Comparison of ENCODE assay signal across 29 cellular contexts in genomic region chr11:16722945-16723344, GRCh38.
"Had no signal": no experiment of that assay in that cellular context is flagged by ENCODE, and none has a peak within 500 bp of the region (broad histone marks: within the 10 kb centered on the region; RNA-seq: fewer than 3 reads in every experiment).

No MANE protein-coding gene starts in this region.

- H3K9me3 ChIP-seq: colonic mucosa, esophagus muscularis mucosa, esophagus squamous epithelium, gastrocnemius medialis, gastroesophageal sphincter, heart left ventricle, heart right ventricle had no signal

- FAIRE-seq: colon, endometrium, endothelial cell of umbilical vein, frontal cortex had no signal

- H3K9me3 Mint-ChIP-seq: dendritic cell treated with granulocyte-macrophage colony-stimulating factor and Interleukin-4, amounts not matched to agents 40 ng/mL and 50 ng/mL, for 4 days; effector memory CD8-positive, alpha-beta T cell; endodermal cell had no signal

- H3K4me3 ChIP-seq: colonic mucosa, coronary artery, dorsolateral prefrontal cortex, esophagus muscularis mucosa, esophagus squamous epithelium, gastrocnemius medialis, gastroesophageal sphincter, heart left ventricle, heart right ventricle had no signal

- H3K27ac Mint-ChIP-seq: dendritic cell treated with granulocyte-macrophage colony-stimulating factor and Interleukin-4, amounts not matched to agents 40 ng/mL and 50 ng/mL, for 4 days; endodermal cell had no signal

- H3K27me3 Mint-ChIP-seq: dendritic cell treated with granulocyte-macrophage colony-stimulating factor and Interleukin-4, amounts not matched to agents 40 ng/mL and 50 ng/mL, for 4 days had no signal

- H3K27ac ChIP-seq: colonic mucosa, coronary artery, dorsolateral prefrontal cortex, epithelial cell of prostate, esophagus muscularis mucosa, esophagus squamous epithelium, foreskin keratinocyte, gastrocnemius medialis, gastroesophageal sphincter, heart left ventricle, heart right ventricle had no signal

- H3K36me3 ChIP-seq: colonic mucosa, esophagus muscularis mucosa, esophagus squamous epithelium, gastrocnemius medialis, gastroesophageal sphincter, heart left ventricle, heart right ventricle had no signal

- H3K27me3 ChIP-seq: colonic mucosa, dorsolateral prefrontal cortex, esophagus muscularis mucosa, esophagus squamous epithelium, foreskin keratinocyte, gastrocnemius medialis, gastroesophageal sphincter, heart left ventricle, heart right ventricle had no signal

- H3K4me1 Mint-ChIP-seq: endodermal cell had no signal

- DNase-seq: colonic mucosa; cortex of kidney; dermis blood vessel endothelial cell; dorsolateral prefrontal cortex; effector CD4-positive, alpha-beta T cell; effector CD8-positive, alpha-beta T cell; effector memory CD4-positive, alpha-beta T cell; effector memory CD8-positive, alpha-beta T cell; endodermal cell; erythroblast; esophagus squamous epithelium; foreskin fibroblast; foreskin keratinocyte; foreskin melanocyte; gastrocnemius medialis; glutamatergic neuron; head of caudate nucleus; heart left ventricle; heart right ventricle had no signal

- H3K4me3 Mint-ChIP-seq: dendritic cell treated with granulocyte-macrophage colony-stimulating factor and Interleukin-4, amounts not matched to agents 40 ng/mL and 50 ng/mL, for 4 days; effector memory CD8-positive, alpha-beta T cell; endodermal cell had no signal

- ATAC-seq: effector memory CD8-positive, alpha-beta T cell; esophagus mucosa; foreskin keratinocyte; gastrocnemius medialis; gastroesophageal sphincter; heart left ventricle; heart right ventricle had no signal

- H3K4me1 ChIP-seq: colonic mucosa, esophagus muscularis mucosa, esophagus squamous epithelium, foreskin keratinocyte, gastrocnemius medialis, gastroesophageal sphincter, heart left ventricle, heart right ventricle had no signal
